In the genomic region with DNA sequence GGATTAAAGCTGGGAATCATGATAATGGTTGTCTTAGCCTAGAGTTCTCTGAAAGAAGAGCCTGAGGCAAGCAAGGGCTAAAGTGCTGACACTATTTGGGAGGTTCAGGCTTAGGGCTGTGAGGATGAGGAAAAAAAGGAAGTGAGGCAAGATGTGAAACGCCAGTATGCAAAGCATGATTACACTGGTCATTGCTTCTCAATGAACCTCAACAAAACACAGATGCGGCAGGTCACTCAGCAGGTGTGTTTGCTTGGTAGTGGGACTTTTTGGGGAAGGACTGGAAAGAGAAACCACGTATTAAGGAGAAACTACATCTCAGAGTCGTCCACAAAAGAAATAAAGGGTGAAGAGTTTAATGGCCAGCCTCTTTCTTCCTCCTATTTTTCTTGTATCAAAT, we compare ENCODE assay signal across 11 cellular contexts.
A peak's percentile ranks its signal among the peaks of the same experiment; 100 is the strongest.
DNase-seq lines count a peak whose midpoint lies in the region; ATAC-seq and TF ChIP-seq lines count a peak whose summit lies in the region.
"Had no signal": no experiment of that assay in that cellular context is flagged by ENCODE, and none has a peak within 500 bp of the region (broad histone marks: within the 10 kb centered on the region; RNA-seq: fewer than 3 reads in every experiment).

No MANE protein-coding gene starts in this region.

- 28 to 44% methylated on average over 4 of the region's 4 CpGs for WGBS in sigmoid colon, 2 donors

- intact Hi-C loops in sigmoid colon (cut with DNase I) = no loop called here

- no peak overlapping the region for H3K27ac ChIP-seq in sigmoid colon
- H3K27ac ChIP-seq: testis had no signal

- no peak for TF ChIP-seq CTCF in sigmoid colon (IDR thresholded peaks at IDR 0.05)

- no peak for TF ChIP-seq POLR2A in sigmoid colon (IDR thresholded peaks at IDR 0.05)

- DNase-seq in left kidney (ENCODE audit: low read depth, low spot score) (peak; percentile 83), cerebellar nuclear complex (lab: John Stamatoyannopoulos, UW) (no peak), sigmoid colon (no peak), dedifferentiated amniotic fluid mesenchymal stem cell (ENCODE audit: extremely low spot score) (no peak)
- DNase-seq: activated effector memory CD4-positive, alpha-beta T cell treated with anti-CD3 and anti-CD28 coated beads, Interleukin-2, amount 50 U/mL, for 16 hours; DMS79; testis had no signal

- H3K4me3 ChIP-seq in sigmoid colon = no peak overlapping the region
- H3K4me3 ChIP-seq: HAP-1, testis had no signal

- no peaks in the 10 kb centered on the region for H3K9me3 ChIP-seq in sigmoid colon
- H3K9me3 ChIP-seq: HAP-1, testis had no signal

- H3K36me3 ChIP-seq in sigmoid colon = no peaks in the 10 kb centered on the region
- H3K36me3 ChIP-seq: HAP-1 had no signal

- no peaks in the 10 kb centered on the region for H3K27me3 ChIP-seq in sigmoid colon
- H3K27me3 ChIP-seq: testis had no signal

- H3K4me1 ChIP-seq in sigmoid colon = no peaks in the 10 kb centered on the region
- H3K4me1 ChIP-seq: HAP-1, testis had no signal

- peak; percentile 87 for ATAC-seq in GM19025 (IDR thresholded peaks at IDR 0.05; ENCODE audit: low read depth, unreplicated experiment)
- ATAC-seq in GM21619 (IDR thresholded peaks at IDR 0.05; ENCODE audit: unreplicated experiment) = peak; percentile 89
- peak; percentile 95 for ATAC-seq in HG03139 (IDR thresholded peaks at IDR 0.05; ENCODE audit: unreplicated experiment)

- TF ChIP-seq EP300 in sigmoid colon (IDR thresholded peaks at IDR 0.05) = no peak
